ENCODE assay signal across 13 cellular contexts in the genomic region with DNA sequence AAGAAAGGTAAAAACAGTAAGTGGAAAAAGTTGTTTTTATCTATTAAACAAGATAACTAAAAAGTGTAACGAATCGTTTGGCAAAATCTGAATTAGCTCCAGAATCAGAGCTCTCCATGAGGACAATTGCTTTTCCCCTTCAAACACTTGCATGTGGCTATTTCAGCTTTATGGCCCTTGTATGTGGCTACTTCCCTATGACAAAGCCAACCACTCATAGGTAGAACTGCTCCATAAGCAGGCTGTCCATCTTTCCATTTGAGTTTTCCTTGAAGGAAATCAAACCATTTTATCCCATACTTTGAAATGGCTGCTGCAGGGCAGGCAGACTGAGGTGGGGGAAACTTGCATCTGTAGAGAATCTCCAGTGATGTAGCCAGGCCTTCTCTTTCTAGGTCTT.
DNase-seq lines count a peak whose midpoint lies in the region; ATAC-seq and TF ChIP-seq lines count a peak whose summit lies in the region.
"Had no signal": no experiment of that assay in that cellular context is flagged by ENCODE, and none has a peak within 500 bp of the region (broad histone marks: within the 10 kb centered on the region; RNA-seq: fewer than 3 reads in every experiment).

No MANE protein-coding gene starts in this region.

- no peak overlapping the region for H3K4me2 ChIP-seq in Karpas-422 (ENCODE audit: low read depth, low read length, poor library complexity, severe bottlenecking)
- H3K4me2 ChIP-seq: A549 had no signal

- H3K36me3 Mint-ChIP-seq in CD4-positive, alpha-beta T cell (ENCODE audit: low read depth) = no peaks in the 10 kb centered on the region

- H3K4me3 ChIP-seq in Karpas-422 (ENCODE audit: low read length) (no peak overlapping the region), right lobe of liver (no peak overlapping the region)
- H3K4me3 ChIP-seq: A549 had no signal

- ATAC-seq in left colon (peak; percentile 60), right lobe of liver (no peak), left ventricle myocardium superior (no peak)
- no peak for ATAC-seq in CD4-positive, alpha-beta T cell (ENCODE audit: poor library complexity)
- ATAC-seq: A549 had no signal

- CTCF ChIA-PET in CD4-positive, alpha-beta T cell (lab: Charles Lee) = interaction anchor here (0.7 kb wide), 1 partner anchor 1976 kb away, joined by 3 read pairs; no protein-coding TSS in a partner anchor
- CTCF ChIA-PET in GM10248 (lab: Yijun Ruan, JAX) = no interaction called here

- intact Hi-C loops in left colon (cut with DNase I, micrococcal nuclease) = no loop called here
- intact Hi-C loops in CD4-positive, alpha-beta T cell (cut with DNase I, micrococcal nuclease) = no loop called here
- intact Hi-C loops in right lobe of liver (cut with DNase I) = no loop called here
- intact Hi-C loops in left ventricle myocardium superior (cut with micrococcal nuclease) = no loop called here

- H2AFZ ChIP-seq in Karpas-422 (ENCODE audit: low read length) = no peak overlapping the region

- H3K4me1 Mint-ChIP-seq in CD4-positive, alpha-beta T cell (ENCODE audit: low read depth) = peaks cover 7% of the 10 kb centered on the region

- H3K79me2 ChIP-seq in Karpas-422 (ENCODE audit: low read length) = no peaks in the 10 kb centered on the region

- H3K4me3 Mint-ChIP-seq in CD4-positive, alpha-beta T cell = no peak overlapping the region
- H3K4me3 Mint-ChIP-seq: HFFc6 had no signal

- no peaks in the 10 kb centered on the region for H4K20me1 ChIP-seq in Karpas-422 (ENCODE audit: insufficient read depth, low read depth, low read length)

- H3K27ac Mint-ChIP-seq in CD4-positive, alpha-beta T cell = no peak overlapping the region
- H3K27ac Mint-ChIP-seq: HFFc6 had no signal

- no peak for TF ChIP-seq POLR2A in right lobe of liver (IDR thresholded peaks at IDR 0.05)

- H3K9me2 ChIP-seq in Karpas-422 (replicated peaks; ENCODE audit: insufficient read depth, low read length) = no peaks in the 10 kb centered on the region

- H3K4me1 ChIP-seq in Karpas-422 (ENCODE audit: low read length) = peaks cover 86% of the 10 kb centered on the region
- H3K4me1 ChIP-seq in right lobe of liver = peaks cover 0 to 26% (median 3%) of the 10 kb centered on the region in 4 donors
- H3K4me1 ChIP-seq: A549, BE2C had no signal

- no peaks in the 10 kb centered on the region for H3K9me3 Mint-ChIP-seq in CD4-positive, alpha-beta T cell
- H3K9me3 Mint-ChIP-seq: HFFc6 had no signal

- H3K36me3 ChIP-seq in Karpas-422 (ENCODE audit: insufficient read depth, low read length) (no peaks in the 10 kb centered on the region), right lobe of liver (no peaks in the 10 kb centered on the region)
- H3K36me3 ChIP-seq: BE2C had no signal

- no peak for DNase-seq in Karpas-422
- no peak for DNase-seq in caudate nucleus (lab: John Stamatoyannopoulos, UW)
- no peak for DNase-seq in left colon
- DNase-seq in CD4-positive, alpha-beta T cell = no peak
- no peak for DNase-seq in right lobe of liver
- no peak for DNase-seq in left ventricle myocardium superior
- DNase-seq in GM10248 (ENCODE audit: extremely low spot score) = no peak
- DNase-seq: BE2C, DMS 273 treated with DMSO at 0.1 percent for 48 hours, HCEC 1CT, HFFc6 had no signal

- no peaks in the 10 kb centered on the region for H3K9me3 ChIP-seq in Karpas-422 (ENCODE audit: low read length)
- H3K9me3 ChIP-seq in CD4-positive, alpha-beta T cell (ENCODE audit: control insufficient read depth, low read length) = no peaks in the 10 kb centered on the region
- H3K9me3 ChIP-seq in right lobe of liver = no peaks in the 10 kb centered on the region
- H3K9me3 ChIP-seq: A549, BE2C had no signal

- H3K9ac ChIP-seq in Karpas-422 (ENCODE audit: low read length) = no peak overlapping the region

- TF ChIP-seq CTCF in CD4-positive, alpha-beta T cell (IDR thresholded peaks at IDR 0.05) = no peak
- TF ChIP-seq CTCF in right lobe of liver (IDR thresholded peaks at IDR 0.05) (no peak), GM10248 (IDR thresholded peaks at IDR 0.05; ENCODE audit: control extremely low read depth, extremely low read depth, low read depth, missing control alignments) (no peak)

- H3K27ac ChIP-seq in Karpas-422 (ENCODE audit: low read length) (0 out of 2 replicates have a peak overlapping the region, but pooled peaks have one; percentile 93), caudate nucleus (ENCODE audit: low read depth, low read length) (peak overlapping the region; percentile 24), right lobe of liver (no peak overlapping the region)
- H3K27ac ChIP-seq in CD4-positive, alpha-beta T cell (ENCODE audit: low read depth, low read length) = no peak overlapping the region
- H3K27ac ChIP-seq: A549, HL-60 had no signal

- POLR2A ChIA-PET in CD4-positive, alpha-beta T cell (lab: Charles Lee) = no interaction called here
- POLR2A ChIA-PET in GM10248 (lab: Yijun Ruan, JAX) = no interaction called here

- 100% methylated on average over 2 of the region's 2 CpGs for WGBS in right lobe of liver (ENCODE audit: insufficient coverage, low coverage, low lambda C conversion rate, missing lambda C conversion rate)

- no peaks in the 10 kb centered on the region for H3K27me3 ChIP-seq in Karpas-422 (ENCODE audit: low read length)
- H3K27me3 ChIP-seq in CD4-positive, alpha-beta T cell (ENCODE audit: control insufficient read depth, insufficient read depth, low read length) = no peaks in the 10 kb centered on the region
- H3K27me3 ChIP-seq in right lobe of liver = no peaks in the 10 kb centered on the region
- H3K27me3 ChIP-seq: BE2C had no signal

- H3K27me3 Mint-ChIP-seq in CD4-positive, alpha-beta T cell = peaks cover 9% of the 10 kb centered on the region

Comparison
In these comparisons a context has a peak if more than half of its experiments do, and no peak if none do; other contexts are left out.
1. H3K27ac ChIP-seq: peak in Karpas-422 (single experiment) and caudate nucleus (single experiment); none in CD4-positive, alpha-beta T cell (single experiment) and right lobe of liver (0 of 3).